ENCODE assay signal across 8 cellular contexts in genomic region chr22:37905534-37906363, GRCh38. TPM values are rescaled to one million over a fixed set of nuclear protein-coding genes. Genes with fewer than 3 reads are reported as not detected.
DNase-seq lines count a peak whose midpoint lies in the region; ATAC-seq and TF ChIP-seq lines count a peak whose summit lies in the region.

Gene MICALL1 (plus strand): TSS chr22:37906297. CDS start chr22:37906423, 126 bp downstream.

- DNase-seq in NB4 (ENCODE audit: low read depth), result peak; percentile 78
- peak; percentile 72 for DNase-seq in colonic mucosa
- DNase-seq in left lobe of liver (ENCODE audit: low spot score), result peak; percentile 80
- DNase-seq in stimulated activated CD4-positive, alpha-beta T cell treated with anti-CD3 and anti-CD28 coated beads, Interleukin-2, amount 100 ng/mL, for 4 hours (ENCODE audit: low read depth), result peak; percentile 23
- no peak for DNase-seq in NCI-H128 (lab: John Stamatoyannopoulos, UW; ENCODE audit: unreplicated experiment)

- no peaks in the 10 kb centered on the region for H3K27me3 ChIP-seq in colonic mucosa

- H3K9ac ChIP-seq in colonic mucosa (ENCODE audit: low read depth in 2 of 2, low read length in 2 of 2), result peak within 1 kb of the TSS; percentile 85 to 97

- peak; percentile 86 for ATAC-seq in activated CD4-positive, CD25-positive, alpha-beta regulatory T cell treated with anti-CD3 and anti-CD28 coated beads, Interleukin-2, amount 50 U/mL, for 24 hours
- peak; percentile 85 for ATAC-seq in left lobe of liver

- POLR2A ChIA-PET in HEK293 (lab: Yijun Ruan, JAX), result interaction anchor here (0.6 to 2.5 kb wide), 22 partner anchors 9 to 314 kb away, joined by 3 to 25 read pairs (median 4); partner anchors contain the start of genes ANKRD54, C22orf23, GCAT and GGA1

- TF ChIP-seq POLR2A in NB4 (IDR thresholded peaks at IDR 0.05; ENCODE audit: extremely low read depth, insufficient read length), result peak; percentile 30

- H3K4me1 ChIP-seq in HEK293 (ENCODE audit: control insufficient read depth, insufficient read depth, low read length), result peaks cover 10% of the 10 kb centered on the region; the same call in 1 of the 2 replicates
- peaks cover 3% of the 10 kb centered on the region for H3K4me1 ChIP-seq in colonic mucosa

- peak; percentile 15; the same call in 1 of the 3 replicates for TF ChIP-seq CTCF in GM12872 (IDR thresholded peaks at IDR 0.05; ENCODE audit: insufficient read depth, low read depth, low read length)
- peak; percentile 28; the same call in 1 of the 2 replicates for TF ChIP-seq CTCF in HEK293 (tag by site-specific recombination; IDR thresholded peaks at IDR 0.05)
- TF ChIP-seq CTCF in NB4 (IDR thresholded peaks at IDR 0.05; ENCODE audit: low read depth, low read length), result no peak
- TF ChIP-seq CTCF in colonic mucosa (IDR thresholded peaks at IDR 0.05), result no peak

- H3K36me3 ChIP-seq in HEK293 (ENCODE audit: control insufficient read depth in 2 of 2, insufficient read depth in 1 of 2, low read length in 2 of 2) (peaks cover 4 to 21% of the 10 kb centered on the region in 2 experiments; a peak in 2 of 3 replicates), colonic mucosa (no peaks in the 10 kb centered on the region)

- intact Hi-C loops in colonic mucosa (cut with DNase I), result no loop called here

- CTCF ChIA-PET in HEK293 (lab: Yijun Ruan, JAX), result interaction anchor here (0.6 to 2.5 kb wide), 10 partner anchors 10 to 294 kb away, joined by 3 to 12 read pairs (median 5); no protein-coding TSS in a partner anchor

- H3K9me3 ChIP-seq in HEK293 (ENCODE audit: control insufficient read depth, insufficient read depth, low read depth, low read length) (no peaks in the 10 kb centered on the region), colonic mucosa (no peaks in the 10 kb centered on the region)

- peak within 1 kb of the TSS; percentile 98 for H3K27ac ChIP-seq in HEK293 (ENCODE audit: extremely low read depth, low read depth, low read length)
- H3K27ac ChIP-seq in colonic mucosa, result peak within 1 kb of the TSS; percentile 66

- H3K4me3 ChIP-seq in HEK293 (ENCODE audit: low read depth, low read length), result peak within 1 kb of the TSS; percentile 72
- H3K4me3 ChIP-seq in NB4 (ENCODE audit: low read depth, low read length), result peak within 1 kb of the TSS; percentile 36
- peak within 1 kb of the TSS; percentile 62 for H3K4me3 ChIP-seq in colonic mucosa

TF ChIP-seq in HEK293, 187 proteins besides CTCF, POLR2A, EP300 and RAD21 (continues in another document):
- TF ChIP-seq ZBTB7A (tag by site-specific recombination; IDR thresholded peaks at IDR 0.05; ENCODE audit: low read depth) (peak; percentile 72; the same call in 1 of the 2 replicates), KLF7 (tag by site-specific recombination; IDR thresholded peaks at IDR 0.05; ENCODE audit: borderline replicate concordance) (no peak; the same call in 1 of the 2 replicates), ZNF341 (tag by site-specific recombination; IDR thresholded peaks at IDR 0.05; ENCODE audit: low read depth) (peak; percentile 83), KLF1 (tag by site-specific recombination; IDR thresholded peaks at IDR 0.05) (peak; percentile 89), PRDM1 (tag by site-specific recombination; IDR thresholded peaks at IDR 0.05) (no peak), ZNF692 (tag by site-specific recombination; IDR thresholded peaks at IDR 0.05) (0 out of 2 replicates have a peak, but pooled peaks have one; percentile 35), SCRT2 (tag by site-specific recombination; IDR thresholded peaks at IDR 0.05) (no peak), ZNF18 (tag by site-specific recombination; IDR thresholded peaks at IDR 0.05) (no peak), ZBTB10 (tag by site-specific recombination; IDR thresholded peaks at IDR 0.05) (peak; percentile 61; the same call in 1 of the 2 replicates), ZBTB21 (tag by site-specific recombination; IDR thresholded peaks at IDR 0.05) (no peak), PBX3 (CRISPR knock-in tag; IDR thresholded peaks at IDR 0.05) (no peak), ZNF610 (tag by site-specific recombination; IDR thresholded peaks at IDR 0.05; ENCODE audit: borderline replicate concordance) (no peak), ZBTB20 (tag by site-specific recombination; IDR thresholded peaks at IDR 0.05) (0 out of 2 replicates have a peak, but pooled peaks have one; percentile 44), AEBP2 (tag by site-specific recombination; IDR thresholded peaks at IDR 0.05; ENCODE audit: borderline replicate concordance) (no peak), ZNF704 (tag by site-specific recombination; IDR thresholded peaks at IDR 0.05) (peak; percentile 7; the same call in 1 of the 2 replicates), ZNF335 (tag by site-specific recombination; conservative IDR thresholded peaks at IDR 0.05) (no peak; the same call in 1 of the 2 replicates), GLIS2 (tag by site-specific recombination; IDR thresholded peaks at IDR 0.05) (peak; percentile 84), GLIS1 (tag by site-specific recombination; IDR thresholded peaks at IDR 0.05) (peak; percentile 90)

RNA-seq across cellular contexts. Expression of gene MICALL1, which starts in this region (rescaled TPM):
- total RNA-seq in colonic mucosa (10 to 100 TPM; 27.3 TPM), left lobe of liver (9.5 TPM)

Comparison
In these comparisons a context has a peak if more than half of its experiments do, and no peak if none do; other contexts are left out.
1. CTCF ChIP-seq: peak in GM12872 (single experiment) and HEK293 (single experiment); none in NB4 (single experiment) and colonic mucosa (single experiment).
2. Peak in every context shown above with its lines, with median percentiles within 50 percentile points of each other: H3K4me3 ChIP-seq.